ENCODE assay signal across 12 cellular contexts in genomic region chr4:8377103-8378075, GRCh38.
"Had no signal": no experiment of that assay in that cellular context is flagged by ENCODE, and none has a peak within 500 bp of the region (broad histone marks: within the 10 kb centered on the region; RNA-seq: fewer than 3 reads in every experiment).

No MANE protein-coding gene starts in this region.

- H3K27me3 ChIP-seq: testis had no signal

- H3K9me3 ChIP-seq: testis had no signal

- DNase-seq: activated CD4-positive, alpha-beta T cell treated with anti-CD3 and anti-CD28 coated beads, Interleukin-2, amount 10 ng/mL, durations not matched to agents 7 days and 5 days; activated CD4-positive, CD25-positive, alpha-beta regulatory T cell; activated effector memory CD4-positive, alpha-beta T cell treated with Interleukin-2 at 50 U/mL for 16 hours; effector memory CD4-positive, alpha-beta T cell; hippocampal formation; kidney glomerular epithelial cell; naive B cell; stimulated activated CD4-positive, alpha-beta T cell treated with anti-CD3 and anti-CD28 coated beads, Interleukin-4, amount 100 ng/mL, for 24 hours; stimulated activated naive CD8-positive, alpha-beta T cell treated with anti-CD3 and anti-CD28 coated beads, Interleukin-15, amount 100 ng/mL, for 72 hours; T-helper 17 cell; testis had no signal

- ATAC-seq: stimulated activated naive CD8-positive, alpha-beta T cell treated with anti-CD3 and anti-CD28 coated beads, Interleukin-15, amount 100 ng/mL, for 72 hours; T-helper 17 cell had no signal

- H3K4me3 ChIP-seq: testis had no signal

- H3K36me3 Mint-ChIP-seq: activated naive CD8-positive, alpha-beta T cell had no signal

- H3K27me3 Mint-ChIP-seq: activated CD4-positive, alpha-beta T cell treated with anti-CD3 and anti-CD28 coated beads, Interleukin-2, amount 10 ng/mL, durations not matched to agents 7 days and 5 days; activated naive CD8-positive, alpha-beta T cell; naive B cell; stimulated activated naive CD8-positive, alpha-beta T cell treated with anti-CD3 and anti-CD28 coated beads, Interleukin-15, amount 100 ng/mL, for 72 hours; T-helper 17 cell had no signal

- H3K4me1 Mint-ChIP-seq: activated CD4-positive, alpha-beta T cell treated with anti-CD3 and anti-CD28 coated beads, Interleukin-2, amount 10 ng/mL, durations not matched to agents 7 days and 5 days; stimulated activated naive CD8-positive, alpha-beta T cell treated with anti-CD3 and anti-CD28 coated beads, Interleukin-15, amount 100 ng/mL, for 72 hours; T-helper 17 cell had no signal

- H3K4me1 ChIP-seq: testis had no signal

- H3K4me3 Mint-ChIP-seq: activated CD4-positive, alpha-beta T cell treated with anti-CD3 and anti-CD28 coated beads, Interleukin-2, amount 10 ng/mL, durations not matched to agents 7 days and 5 days; activated naive CD8-positive, alpha-beta T cell; naive B cell; stimulated activated naive CD8-positive, alpha-beta T cell treated with anti-CD3 and anti-CD28 coated beads, Interleukin-15, amount 100 ng/mL, for 72 hours; T-helper 17 cell had no signal

- H3K27ac Mint-ChIP-seq: activated CD4-positive, alpha-beta T cell treated with anti-CD3 and anti-CD28 coated beads, Interleukin-2, amount 10 ng/mL, durations not matched to agents 7 days and 5 days; activated naive CD8-positive, alpha-beta T cell; stimulated activated naive CD8-positive, alpha-beta T cell treated with anti-CD3 and anti-CD28 coated beads, Interleukin-15, amount 100 ng/mL, for 72 hours; T-helper 17 cell had no signal

- H3K9me3 Mint-ChIP-seq: activated CD4-positive, alpha-beta T cell treated with anti-CD3 and anti-CD28 coated beads, Interleukin-2, amount 10 ng/mL, durations not matched to agents 7 days and 5 days; naive B cell; stimulated activated naive CD8-positive, alpha-beta T cell treated with anti-CD3 and anti-CD28 coated beads, Interleukin-15, amount 100 ng/mL, for 72 hours had no signal

- H3K27ac ChIP-seq: testis had no signal
